8 cellular contexts compared by ENCODE assay signal in genomic region chrX:135521405-135522131, GRCh38.
DNase-seq lines count a peak whose midpoint lies in the region; ATAC-seq and TF ChIP-seq lines count a peak whose summit lies in the region.

No MANE protein-coding gene starts in this region.

- peak overlapping the region; percentile 87 for H3K27ac ChIP-seq in layer of hippocampus (ENCODE audit: low read depth, low read length)

- peak overlapping the region; percentile 72 for H3K4me3 ChIP-seq in AG09309 (ENCODE audit: control insufficient read depth, low read depth, low read length)

- DNase-seq in AG09309 (ENCODE audit: low read depth) (peak; percentile 59), NCI-H446 (lab: John Stamatoyannopoulos, UW) (peak; percentile 42 to 86), cerebellar nuclear complex (lab: John Stamatoyannopoulos, UW) (peak; percentile 43 to 50)
- peak; percentile 71 for DNase-seq in activated CD4-positive, alpha-beta T cell treated with anti-CD3 and anti-CD28 coated beads for 1 hour
- DNase-seq in stimulated activated CD4-positive, alpha-beta T cell treated with anti-CD3 and anti-CD28 coated beads, Interleukin-1b, Interleukin-23, amount 100 ng/mL, for 4 hours (ENCODE audit: low read depth in 2 of 2), result peak; percentile 66 to 69

- TF ChIP-seq CTCF in AG09309 (IDR thresholded peaks at IDR 0.05; ENCODE audit: control insufficient read depth, insufficient read depth, low read depth, low read length, missing control alignments), result no peak

- ATAC-seq in GM19023 (IDR thresholded peaks at IDR 0.05; ENCODE audit: unreplicated experiment), result peak; percentile 61
- ATAC-seq in HG03196 (IDR thresholded peaks at IDR 0.05; ENCODE audit: unreplicated experiment), result peak; percentile 64

- H3K27me3 ChIP-seq in layer of hippocampus (ENCODE audit: control insufficient read depth, insufficient read depth, low read length), result no peaks in the 10 kb centered on the region

Comparison
In these comparisons a context has a peak if more than half of its experiments do, and no peak if none do; other contexts are left out.
1. Peak in every context shown above with its lines: DNase-seq, ATAC-seq, H3K4me3 ChIP-seq and H3K27ac ChIP-seq.